22 cellular contexts compared by ENCODE assay signal in the genomic region with DNA sequence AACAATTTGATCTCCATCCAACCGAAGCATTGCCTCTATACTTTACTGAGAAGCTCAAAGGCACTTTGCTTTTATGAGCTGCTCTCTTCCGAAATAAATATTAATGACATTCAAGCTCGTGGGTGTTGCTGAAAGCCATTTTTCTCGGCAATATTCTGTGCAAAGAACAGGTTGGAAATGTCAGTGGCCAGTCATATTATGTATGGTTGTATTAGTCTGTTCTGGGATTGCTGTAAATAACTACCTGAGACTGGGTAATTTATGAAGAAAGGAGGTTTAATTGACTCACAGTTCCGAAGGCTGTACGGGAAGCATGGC. TPM values are rescaled to one million over a fixed set of nuclear protein-coding genes. Genes with fewer than 3 reads are reported as not detected.
DNase-seq lines count a peak whose midpoint lies in the region; ATAC-seq and TF ChIP-seq lines count a peak whose summit lies in the region.
"Had no signal": no experiment of that assay in that cellular context is flagged by ENCODE, and none has a peak within 500 bp of the region (broad histone marks: within the 10 kb centered on the region; RNA-seq: fewer than 3 reads in every experiment).

No MANE protein-coding gene starts in this region.

- no peak overlapping the region for H3K4me3 ChIP-seq in A673 (ENCODE audit: low read depth, low read length, poor library complexity, severe bottlenecking)
- no peak overlapping the region for H3K4me3 ChIP-seq in mesodermal cell (ENCODE audit: extremely low read depth, insufficient read depth, low read length, poor library complexity, severe bottlenecking)
- no peak overlapping the region for H3K4me3 ChIP-seq in mucosa of descending colon
- H3K4me3 ChIP-seq: esophagus muscularis mucosa, gastrocnemius medialis, thoracic aorta had no signal

- H3K36me3 ChIP-seq in A673 (ENCODE audit: insufficient read depth, low read length, poor library complexity, severe bottlenecking) (no peaks in the 10 kb centered on the region), mesodermal cell (ENCODE audit: control insufficient read depth, insufficient read depth, low read length) (no peaks in the 10 kb centered on the region), mucosa of descending colon (ENCODE audit: low read depth) (no peaks in the 10 kb centered on the region)
- H3K36me3 ChIP-seq: esophagus muscularis mucosa, gastrocnemius medialis, thoracic aorta had no signal

- intact Hi-C loops in A673 (cut with micrococcal nuclease; ENCODE audit: unreplicated experiment), result no loop called here
- intact Hi-C loops in mucosa of descending colon (cut with DNase I, micrococcal nuclease), result no loop called here

- H3K4me2 ChIP-seq in H9 (ENCODE audit: insufficient read depth, insufficient read length, low read length), result peak overlapping the region; percentile 11

- H3K4ac ChIP-seq in H9 (ENCODE audit: low read depth, low read length), result no peak overlapping the region

- no peak overlapping the region for H3T11ph ChIP-seq in H9 (ENCODE audit: low read length)

- H2BK12ac ChIP-seq in H9 (ENCODE audit: insufficient read length, low read depth, low read length), result no peak overlapping the region

- no peak overlapping the region for H2BK20ac ChIP-seq in H9 (ENCODE audit: low read depth, low read length, poor library complexity, severe bottlenecking)

- no CpG with 5 or more reads among the region's 6 CpGs for WGBS in H9 (ENCODE audit: extremely low coverage, insufficient read length, low lambda C conversion rate)
- 78 to 81% methylated on average over 5 to 6 of the region's 6 CpGs for WGBS in mesodermal cell (ENCODE audit: insufficient coverage in 2 of 2), 2 experiments

- no peak overlapping the region for H3K23ac ChIP-seq in H9 (ENCODE audit: insufficient read length, low read depth, low read length)

- H3K79me1 ChIP-seq in H9 (ENCODE audit: insufficient read depth, low read depth, low read length, poor library complexity, severe bottlenecking), result no peaks in the 10 kb centered on the region

- ATAC-seq in mucosa of descending colon, result no peak
- ATAC-seq in HG03378 (IDR thresholded peaks at IDR 0.05; ENCODE audit: unreplicated experiment), result no peak
- ATAC-seq: CD8-positive, alpha-beta T cell; effector memory CD8-positive, alpha-beta T cell; gastrocnemius medialis had no signal

- H3K9me3 ChIP-seq in A673 (ENCODE audit: low read depth, low read length, poor library complexity, severe bottlenecking) (no peaks in the 10 kb centered on the region), H9 (ENCODE audit: control insufficient read depth, low read depth, low read length) (no peaks in the 10 kb centered on the region), mesodermal cell (ENCODE audit: control insufficient read depth, low read length) (peaks cover 12% of the 10 kb centered on the region), mucosa of descending colon (no peaks in the 10 kb centered on the region)
- H3K9me3 ChIP-seq: esophagus muscularis mucosa, gastrocnemius medialis, thoracic aorta had no signal

- no peaks in the 10 kb centered on the region for H3K27me3 Mint-ChIP-seq in H9 (ENCODE audit: low read depth)
- H3K27me3 Mint-ChIP-seq: activated naive CD8-positive, alpha-beta T cell treated with anti-CD3 and anti-CD28 coated beads for 36 hours; activated T-helper 17 cell treated with anti-CD3 and anti-CD28 coated beads, Interleukin-2, amount 50 U/mL, for 72 hours had no signal

- no peak overlapping the region for H4K5ac ChIP-seq in H9 (ENCODE audit: insufficient read length, low read depth, low read length)

- POLR2A ChIA-PET in A673 (lab: Charles Lee; ENCODE audit: low non-redundant PET), result no interaction called here

- H3K27ac ChIP-seq in A673 (ENCODE audit: low read depth, low read length, poor library complexity, severe bottlenecking) (peak overlapping the region; percentile 51), H9 (ENCODE audit: insufficient read length, low read depth, low read length) (no peak overlapping the region), angular gyrus (ENCODE audit: low read depth, low read length) (peak overlapping the region; percentile 83), mesodermal cell (ENCODE audit: low read depth, low read length, severe bottlenecking) (peak overlapping the region; percentile 94)
- H3K27ac ChIP-seq: thoracic aorta had no signal

- H3K18ac ChIP-seq in H9 (ENCODE audit: insufficient read length, low read depth, low read length), result no peak overlapping the region

- H2AK5ac ChIP-seq in H9 (ENCODE audit: insufficient read length, low read length), result no peak overlapping the region

- no peaks in the 10 kb centered on the region for H3K79me2 ChIP-seq in H9 (ENCODE audit: insufficient read depth, low read length)

- no peak for TF ChIP-seq CTCF in A673 (conservative IDR thresholded peaks at IDR 0.05; ENCODE audit: low read depth, low read length)
- TF ChIP-seq CTCF in H9 (conservative IDR thresholded peaks at IDR 0.05), result no peak
- TF ChIP-seq CTCF in mucosa of descending colon (IDR thresholded peaks at IDR 0.05), result no peak

- H3K9me3 Mint-ChIP-seq in H9, result peaks cover 4 to 6% of the 10 kb centered on the region in 2 experiments
- H3K9me3 Mint-ChIP-seq: activated naive CD8-positive, alpha-beta T cell treated with anti-CD3 and anti-CD28 coated beads for 36 hours; activated T-helper 17 cell treated with anti-CD3 and anti-CD28 coated beads, Interleukin-2, amount 50 U/mL, for 72 hours; CD8-positive, alpha-beta T cell; effector memory CD8-positive, alpha-beta T cell had no signal

- H3K56ac ChIP-seq in H9 (ENCODE audit: insufficient read length, low read depth, low read length), result no peak overlapping the region

- H2AFZ ChIP-seq in H9 (ENCODE audit: low read length), result no peak overlapping the region

- no peak overlapping the region for H2BK120ac ChIP-seq in H9 (ENCODE audit: low read depth, low read length, poor library complexity, severe bottlenecking)

- H3K27me3 ChIP-seq in A673 (replicated peaks; ENCODE audit: insufficient read depth, low read depth, low read length, poor library complexity) (no peaks in the 10 kb centered on the region), H9 (ENCODE audit: insufficient read depth, low read length) (no peaks in the 10 kb centered on the region)
- H3K27me3 ChIP-seq: esophagus muscularis mucosa, gastrocnemius medialis had no signal

- H2BK15ac ChIP-seq in H9 (ENCODE audit: low read depth, low read length), result no peak overlapping the region

- no peak overlapping the region for H2BK5ac ChIP-seq in H9 (ENCODE audit: insufficient read length, low read length)

- H3K4me3 Mint-ChIP-seq in H9, result no peak overlapping the region
- H3K4me3 Mint-ChIP-seq: activated naive CD8-positive, alpha-beta T cell treated with anti-CD3 and anti-CD28 coated beads for 36 hours; activated T-helper 17 cell treated with anti-CD3 and anti-CD28 coated beads, Interleukin-2, amount 50 U/mL, for 72 hours; CD8-positive, alpha-beta T cell; effector memory CD8-positive, alpha-beta T cell; neural crest cell; stimulated activated naive B cell treated with anti-CD40 and anti-IgM and Interleukin-4, amounts not matched to agents 10 μg/mL and 1 μg/mL and 100 μg/mL, for 72 hours; WTC11 had no signal

- H3K4me1 Mint-ChIP-seq in H9, result peaks cover 15 to 19% of the 10 kb centered on the region in 2 experiments
- H3K4me1 Mint-ChIP-seq: activated naive CD8-positive, alpha-beta T cell treated with anti-CD3 and anti-CD28 coated beads for 36 hours; activated T-helper 17 cell treated with anti-CD3 and anti-CD28 coated beads, Interleukin-2, amount 50 U/mL, for 72 hours; stimulated activated naive B cell treated with anti-CD40 and anti-IgM and Interleukin-4, amounts not matched to agents 10 μg/mL and 1 μg/mL and 100 μg/mL, for 72 hours had no signal

- DNase-seq in A673 (ENCODE audit: low spot score) (peak; percentile 6), H9 (no peak), NCI-H526 (lab: John Stamatoyannopoulos, UW) (no peak), mucosa of descending colon (no peak), mucosa of gallbladder (ENCODE audit: low spot score) (no peak)
- DNase-seq: activated naive CD8-positive, alpha-beta T cell treated with anti-CD3 and anti-CD28 coated beads for 36 hours; CD8-positive, alpha-beta T cell; effector memory CD8-positive, alpha-beta T cell; gastrocnemius medialis; kidney glomerular epithelial cell; NCI-H1417 treated with DMSO at 0.1 percent for 48 hours; NCI-H446; stimulated activated CD4-positive, alpha-beta T cell treated with anti-CD3 and anti-CD28 coated beads, Interleukin-2, amount 100 ng/mL, for 48 hours; stimulated activated naive B cell treated with anti-CD40 and anti-IgM and Interleukin-4, amounts not matched to agents 10 μg/mL and 1 μg/mL and 100 μg/mL, for 72 hours had no signal

- no TSS peak for BruUV-seq in A673 (replicated peaks; lab: Mats Ljungman, UMichigan)

- H3K14ac ChIP-seq in H9 (ENCODE audit: insufficient read depth, low read length), result no peak overlapping the region

- no peak overlapping the region for H3K9ac ChIP-seq in H9 (ENCODE audit: extremely low read depth, insufficient read length, low read length)

- no peak overlapping the region for H4K8ac ChIP-seq in H9 (replicated peaks; ENCODE audit: insufficient read length, low read depth, low read length)

- no peak overlapping the region for H4K91ac ChIP-seq in H9 (ENCODE audit: insufficient read length, low read depth, low read length)

- H3K4me1 ChIP-seq in A673 (ENCODE audit: insufficient read depth, low read length, poor library complexity, severe bottlenecking) (peaks cover 18% of the 10 kb centered on the region), H9 (ENCODE audit: insufficient read depth, low read length) (peaks cover 12% of the 10 kb centered on the region), mesodermal cell (ENCODE audit: control insufficient read depth, insufficient read depth, low read length, poor library complexity, severe bottlenecking) (peaks cover 18% of the 10 kb centered on the region), mucosa of descending colon (ENCODE audit: low read depth) (no peaks in the 10 kb centered on the region)
- H3K4me1 ChIP-seq: gastrocnemius medialis had no signal

- H3K23me2 ChIP-seq in H9 (ENCODE audit: insufficient read length, low read depth, low read length, poor library complexity, severe bottlenecking), result no peaks in the 10 kb centered on the region

- no peak overlapping the region for H3K27ac Mint-ChIP-seq in H9
- H3K27ac Mint-ChIP-seq: activated naive CD8-positive, alpha-beta T cell treated with anti-CD3 and anti-CD28 coated beads for 36 hours; activated T-helper 17 cell treated with anti-CD3 and anti-CD28 coated beads, Interleukin-2, amount 50 U/mL, for 72 hours; CD8-positive, alpha-beta T cell; effector memory CD8-positive, alpha-beta T cell; stimulated activated naive B cell treated with anti-CD40 and anti-IgM and Interleukin-4, amounts not matched to agents 10 μg/mL and 1 μg/mL and 100 μg/mL, for 72 hours; WTC11 had no signal

- H4K20me1 ChIP-seq in H9 (ENCODE audit: control insufficient read depth, insufficient read depth, insufficient read length), result no peaks in the 10 kb centered on the region

- CTCF ChIA-PET in A673 (lab: Charles Lee), result no interaction called here

- H3K36me3 Mint-ChIP-seq in H9 (ENCODE audit: insufficient read depth in 1 of 3, low read depth in 3 of 3), result peaks cover 2 to 3% (median 2%) of the 10 kb centered on the region in 3 experiments; a peak in 3 of 7 replicates
- H3K36me3 Mint-ChIP-seq: activated naive CD8-positive, alpha-beta T cell treated with anti-CD3 and anti-CD28 coated beads for 36 hours; CD8-positive, alpha-beta T cell; stimulated activated naive B cell treated with anti-CD40 and anti-IgM and Interleukin-4, amounts not matched to agents 10 μg/mL and 1 μg/mL and 100 μg/mL, for 72 hours had no signal

RNA-seq across cellular contexts. Expression of a gene that starts 32.1 kb away (rescaled TPM):
- total RNA-seq in A673 (2021), result 144 and 158 TPM in 2 replicates
- 317 and 320 TPM in 2 replicates for total RNA-seq in H9 (2021)
- polyA plus RNA-seq in mesodermal cell (2013, experiment 1 of 2), result 280 TPM
- 213 TPM for polyA plus RNA-seq in mesodermal cell (2013, experiment 2 of 2)
- 10 to 100 TPM in 1 of 3 donors, 1 to 10 TPM in 1, under 1 TPM in 1; 0.87 to 18.5 (median 3.6) TPM for total RNA-seq in mucosa of descending colon
- 24.5 TPM for total RNA-seq in mucosa of gallbladder

RNA-seq across cellular contexts. Expression of a gene that starts 38.0 kb away (rescaled TPM):
- 93.9 and 112 TPM in 2 replicates for total RNA-seq in A673 (2021)
- 258 and 268 TPM in 2 replicates for total RNA-seq in H9 (2021)
- 172 TPM for polyA plus RNA-seq in mesodermal cell (2013, experiment 1 of 2)
- polyA plus RNA-seq in mesodermal cell (2013, experiment 2 of 2), result 143 TPM
- total RNA-seq in mucosa of descending colon, result 10 to 100 TPM; 16.4 to 92.8 (median 38.4) TPM
- 108 TPM for total RNA-seq in mucosa of gallbladder
